ENCODE assay signal across 21 cellular contexts in the genomic region with DNA sequence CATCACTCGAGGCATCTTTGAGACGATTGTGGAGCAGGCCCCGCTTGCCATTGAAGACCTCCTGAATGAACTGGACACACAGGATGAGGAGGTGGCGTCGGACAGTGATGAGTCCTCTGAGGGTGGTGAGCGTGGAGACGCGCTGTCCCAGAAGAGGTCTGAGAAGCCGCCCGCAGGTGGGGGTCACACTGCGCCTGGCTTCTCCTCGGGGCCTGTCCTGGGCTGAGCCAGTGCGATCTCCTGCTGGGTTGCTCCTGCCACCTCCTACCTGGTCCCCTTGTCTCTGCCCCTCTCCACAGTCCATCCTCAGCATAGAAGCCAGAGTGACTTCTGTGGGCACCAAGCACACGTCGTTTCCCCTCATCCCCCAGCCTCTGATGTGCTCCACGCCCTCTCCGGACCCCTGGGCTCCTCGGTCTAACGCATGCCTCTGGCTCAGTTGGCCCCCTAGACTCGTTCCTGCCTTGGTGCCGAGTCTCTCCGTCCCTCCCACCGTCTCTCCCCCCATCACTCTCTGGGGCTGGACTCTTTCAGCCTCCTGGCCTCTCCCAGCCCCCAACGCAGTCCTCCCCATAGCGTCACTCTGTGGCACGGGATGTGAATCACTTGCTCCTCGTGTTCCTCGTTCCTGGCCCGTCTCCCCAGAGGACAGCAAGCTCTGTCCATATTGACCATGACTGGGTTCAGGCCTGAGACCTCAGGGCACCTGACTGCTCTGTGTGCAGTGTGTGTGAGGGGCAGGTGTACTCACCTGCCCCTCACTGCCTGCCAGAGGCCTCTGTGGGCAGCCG. TPM values are rescaled to one million over a fixed set of nuclear protein-coding genes. Genes with fewer than 3 reads are reported as not detected.
DNase-seq lines count a peak whose midpoint lies in the region; ATAC-seq, FAIRE-seq and TF ChIP-seq lines count a peak whose summit lies in the region.
"Had no signal": no experiment of that assay in that cellular context is flagged by ENCODE, and none has a peak within 500 bp of the region (broad histone marks: within the 10 kb centered on the region; RNA-seq: fewer than 3 reads in every experiment).

No MANE protein-coding gene starts in this region.

- H2BK120ac ChIP-seq in H1 (replicated peaks; ENCODE audit: low read depth, low read length), result no peak overlapping the region

- no peak for ATAC-seq in Right ventricle myocardium inferior
- no peak for ATAC-seq in GM18873 (IDR thresholded peaks at IDR 0.05; ENCODE audit: low FRiP score, unreplicated experiment)
- ATAC-seq: GM23338, HCT116 had no signal

- no peak for TF ChIP-seq EP300 in H1 (IDR thresholded peaks at IDR 0.05; ENCODE audit: borderline replicate concordance in 1 of 2, low read depth in 2 of 2, low read length in 2 of 2)

- 0 out of 2 replicates have a peak overlapping the region, but pooled peaks have one; percentile 3 for H3K27ac ChIP-seq in RWPE1
- H3K27ac ChIP-seq in H1 (ENCODE audit: low read depth, low read length), result no peak overlapping the region
- no peak overlapping the region for H3K27ac ChIP-seq in osteoblast (ENCODE audit: low read depth, low read length)
- H3K27ac ChIP-seq: HL-60, KMS-11, Peyer's patch had no signal

- no peak overlapping the region for H4K8ac ChIP-seq in H1 (ENCODE audit: extremely low read depth, insufficient read depth, low read length)

- no peak overlapping the region for H2AK5ac ChIP-seq in H1 (ENCODE audit: low read depth, low read length)

- H3K23me2 ChIP-seq in H1 (ENCODE audit: low read depth, low read length), result no peaks in the 10 kb centered on the region

- H3K27me3 ChIP-seq in H1 (replicated peaks in 1 of 4; ENCODE audit: control insufficient read depth in 3 of 4, extremely low read depth in 1 of 4, insufficient read depth in 3 of 4, low read length in 3 of 4), result no peaks in the 10 kb centered on the region
- no peaks in the 10 kb centered on the region for H3K27me3 ChIP-seq in osteoblast (ENCODE audit: insufficient read depth, low read length)
- H3K27me3 ChIP-seq: Peyer's patch had no signal

- POLR2A ChIA-PET in RWPE1 (lab: Yijun Ruan, JAX; ENCODE audit: low non-redundant PET) (no interaction called here), H1 (lab: Charles Lee; ENCODE audit: partially characterized antibody) (interaction anchor here (0.6 to 3.6 kb wide), 5 partner anchors 8 to 610 kb away, joined by 3 to 19 read pairs (median 3); partner anchors contain the start of gene RRP1)

- TF ChIP-seq CTCF in RWPE1 (conservative IDR thresholded peaks at IDR 0.05; ENCODE audit: low read depth) (no peak), H1 (IDR thresholded peaks at IDR 0.05; ENCODE audit: control extremely low read depth in 1 of 3, insufficient read depth in 1 of 3, low read depth in 1 of 3, low read length in 3 of 3) (no peak), osteoblast (IDR thresholded peaks at IDR 0.05; ENCODE audit: extremely low read depth, low read depth, low read length) (no peak)

- H3K14ac ChIP-seq in H1 (ENCODE audit: insufficient read length), result no peak overlapping the region

- H3K4ac ChIP-seq in H1 (replicated peaks; ENCODE audit: insufficient read length, low read depth, low read length), result no peak overlapping the region

- peak; percentile 14 for DNase-seq in Right ventricle myocardium inferior (ENCODE audit: missing footprints)
- DNase-seq in cardiac septum (ENCODE audit: low spot score), result no peak
- DNase-seq in RWPE1 (ENCODE audit: low spot score), result no peak
- DNase-seq in H1 (ENCODE audit: low read depth in 1 of 2, low spot score in 2 of 2), result no peak
- peak; percentile 88 for DNase-seq in osteoblast (ENCODE audit: insufficient read length, low spot score, missing footprints)
- DNase-seq in DMS153 treated with DMSO at 0.1 percent for 48 hours (lab: John Stamatoyannopoulos, UW; ENCODE audit: unreplicated experiment), result no peak
- DNase-seq: Caco-2; CD4-positive, CD25-positive, alpha-beta regulatory T cell; DMS 273 treated with DMSO at 0.1 percent for 48 hours; DND-41; NCI-H1694; NCI-H2081; NCI-H2171; NCI-H526; Peyer's patch had no signal

- intact Hi-C loops in Right ventricle myocardium inferior (cut with DNase I), result no loop called here
- intact Hi-C loops in cardiac septum (cut with DNase I), result no loop called here

- TF ChIP-seq RAD21 in H1 (IDR thresholded peaks at IDR 0.05 in 1 of 2, conservative IDR thresholded peaks at IDR 0.05 in 1 of 2; ENCODE audit: low read depth in 2 of 2, low read length in 2 of 2), result no peak

- H4K91ac ChIP-seq in H1 (replicated peaks; ENCODE audit: insufficient read length, low read length), result no peak overlapping the region

- peaks cover 27 to 32% of the 10 kb centered on the region in 2 experiments for H4K20me1 ChIP-seq in H1 (replicated peaks in 1 of 2; ENCODE audit: control insufficient read depth in 1 of 2, insufficient read depth in 2 of 2, low read length in 2 of 2)
- peaks cover 31% of the 10 kb centered on the region for H4K20me1 ChIP-seq in osteoblast (ENCODE audit: insufficient read depth, low read length)

- no peak overlapping the region for H3K4me3 ChIP-seq in H1 (ENCODE audit: extremely low read depth in 1 of 4, insufficient read depth in 2 of 4, low read depth in 3 of 4, low read length in 4 of 4)
- H3K4me3 ChIP-seq in osteoblast (ENCODE audit: insufficient read depth, low read length), result no peak overlapping the region
- H3K4me3 ChIP-seq: GM23338, Peyer's patch had no signal

- 94% methylated on average over 29 of the region's 30 CpGs; no CpG with 5 or more reads in 1 of the 2 experiments for WGBS in H1 (ENCODE audit: extremely low coverage in 1 of 2, insufficient coverage in 1 of 2, insufficient read length in 1 of 2, insufficient replicate concordance in 2 of 2, low coverage in 1 of 2, low lambda C conversion rate in 2 of 2, missing lambda C conversion rate in 1 of 2), 2 experiments

- H3K56ac ChIP-seq in H1 (replicated peaks; ENCODE audit: insufficient read length, low read depth, low read length), result no peak overlapping the region

- no peak overlapping the region for H4K5ac ChIP-seq in H1 (ENCODE audit: insufficient read length, low read depth, low read length)

- H3K79me1 ChIP-seq in H1 (ENCODE audit: low read depth, low read length), result peaks cover 13% of the 10 kb centered on the region

- H3K9ac ChIP-seq in H1 (replicated peaks in 1 of 4; ENCODE audit: extremely low read depth in 1 of 4, low read depth in 3 of 4, low read length in 3 of 4), result no peak overlapping the region
- H3K9ac ChIP-seq: KMS-11 had no signal

- H3K79me2 ChIP-seq in H1 (ENCODE audit: control insufficient read depth in 1 of 2, insufficient read depth in 2 of 2, low read length in 2 of 2) (peaks cover 0 to 14% of the 10 kb centered on the region in 2 experiments; a peak in 1 of 4 replicates), osteoblast (ENCODE audit: insufficient read depth, low read length) (peaks cover 21% of the 10 kb centered on the region)

- no peak overlapping the region for H2BK20ac ChIP-seq in H1 (ENCODE audit: low read length)

- H3K36me3 ChIP-seq in H1 (ENCODE audit: control insufficient read depth in 2 of 4, insufficient read depth in 4 of 4, low read length in 3 of 4) (peaks cover 48 to 94% (median 83%) of the 10 kb centered on the region in 4 experiments), osteoblast (ENCODE audit: insufficient read depth, low read length) (peaks cover 95% of the 10 kb centered on the region)

- no peak for TF ChIP-seq POLR2A in H1 (IDR thresholded peaks at IDR 0.05; ENCODE audit: control extremely low read depth in 1 of 2, low read depth in 2 of 2, low read length in 2 of 2)

- H3K4me2 ChIP-seq in H1 (ENCODE audit: insufficient read depth in 1 of 2, low read depth in 2 of 2, low read length in 2 of 2), result no peak overlapping the region
- no peak overlapping the region for H3K4me2 ChIP-seq in osteoblast (ENCODE audit: insufficient read depth, low read length)
- H3K4me2 ChIP-seq: GM23338, KMS-11 had no signal

- no peak overlapping the region for H3K18ac ChIP-seq in H1 (ENCODE audit: extremely low read depth, low read length)

- no peak overlapping the region for H3K23ac ChIP-seq in H1 (ENCODE audit: insufficient read length)

- no peak overlapping the region for H2BK15ac ChIP-seq in H1 (ENCODE audit: low read length)

- H2AFZ ChIP-seq in H1 (ENCODE audit: low read length), result no peak overlapping the region
- H2AFZ ChIP-seq in osteoblast (ENCODE audit: low read length), result no peak overlapping the region
- H2AFZ ChIP-seq: GM23338 had no signal

- no peak overlapping the region; the same call in 1 of the 2 replicates for H2BK5ac ChIP-seq in H1 (ENCODE audit: low read depth, low read length)

- CTCF ChIA-PET in RWPE1 (lab: Yijun Ruan, JAX) (no interaction called here), H1 (lab: Charles Lee; ENCODE audit: partially characterized antibody) (interaction anchor here (0.7 to 2.2 kb wide), 5 partner anchors 8 to 141 kb away, joined by 3 to 6 read pairs (median 4); partner anchors contain the start of gene RRP1)

- H3K9me3 ChIP-seq in H1 (ENCODE audit: insufficient read depth in 2 of 2, low read depth in 1 of 2, low read length in 1 of 2), result no peaks in the 10 kb centered on the region
- no peaks in the 10 kb centered on the region for H3K9me3 ChIP-seq in osteoblast (ENCODE audit: low read depth, low read length)
- H3K9me3 ChIP-seq: Caco-2, Peyer's patch had no signal

- H3K4me1 ChIP-seq in H1 (replicated peaks in 1 of 4; ENCODE audit: control insufficient read depth in 3 of 4, insufficient read depth in 4 of 4, low read length in 3 of 4) (no peaks in the 10 kb centered on the region), osteoblast (ENCODE audit: insufficient read depth, low read length) (no peaks in the 10 kb centered on the region)
- H3K4me1 ChIP-seq: Caco-2, Peyer's patch had no signal

- H2BK12ac ChIP-seq in H1 (ENCODE audit: low read depth, low read length), result no peak overlapping the region

- FAIRE-seq in H1 (lab: Jason Lieb, UNC), result no peak
- FAIRE-seq: GM12891 had no signal

RNA-seq across cellular contexts. Expression of gene RRP1, which starts 8.7 kb away (rescaled TPM):
- total RNA-seq in Right ventricle myocardium inferior, result 10.1 TPM
- 10.3 TPM for total RNA-seq in cardiac septum
- 54.3 and 55.2 TPM in 2 replicates for total RNA-seq in H1 (2021; fragmentation: NEBNext Ultra II Directional; extraction: Animal tissue kit (Norgen Biotek cat#: 25700))
- polyA plus RNA-seq in H1 (2011; rRNA removed), result 11.6 and 22.8 TPM in 2 replicates
- polyA plus RNA-seq in H1 (2011; cell fraction: cytosol; rRNA removed), result 30.9 TPM
- polyA plus RNA-seq in H1 (2011; cell fraction: nucleus; rRNA removed), result 73.1 TPM
- polyA plus RNA-seq in H1 (2012, experiment 1 of 2), result 44.1 to 55.7 TPM (median 49.9 TPM) in 4 replicates
- polyA plus RNA-seq in H1 (2012, experiment 2 of 2), result 36.7 TPM
- 34.0 TPM for polyA plus RNA-seq in H1 (2013, experiment 1 of 2)
- polyA plus RNA-seq in H1 (2013, experiment 2 of 2), result 32.3 TPM
- 23.5 and 28.3 TPM in 2 replicates for polyA minus RNA-seq in H1 (2011; rRNA and poly(A)+ RNA removed)
- polyA minus RNA-seq in H1 (2011; cell fraction: cytosol; rRNA and poly(A)+ RNA removed), result 18.1 TPM
- 53.8 TPM for polyA minus RNA-seq in H1 (2011; cell fraction: nucleus; rRNA and poly(A)+ RNA removed)
- 16.5 and 18.5 TPM in 2 replicates for total RNA-seq in osteoblast

RNA-seq across cellular contexts. Expression of gene CSTB, which starts 22.0 kb away (rescaled TPM):
- 44.1 TPM for total RNA-seq in Right ventricle myocardium inferior
- total RNA-seq in cardiac septum, result 34.6 TPM
- total RNA-seq in H1 (2021; fragmentation: NEBNext Ultra II Directional; extraction: Animal tissue kit (Norgen Biotek cat#: 25700)), result 53.8 and 54.5 TPM in 2 replicates
- polyA plus RNA-seq in H1 (2011; rRNA removed), result 63.1 and 64.1 TPM in 2 replicates
- 51.1 TPM for polyA plus RNA-seq in H1 (2011; cell fraction: cytosol; rRNA removed)
- 43.7 TPM for polyA plus RNA-seq in H1 (2011; cell fraction: nucleus; rRNA removed)
- polyA plus RNA-seq in H1 (2012, experiment 1 of 2), result 74.6 to 90.9 TPM (median 78.1 TPM) in 4 replicates
- polyA plus RNA-seq in H1 (2012, experiment 2 of 2), result 68.8 TPM
- 121 TPM for polyA plus RNA-seq in H1 (2013, experiment 1 of 2)
- polyA plus RNA-seq in H1 (2013, experiment 2 of 2), result 128 TPM
- 31.5 and 33.0 TPM in 2 replicates for polyA minus RNA-seq in H1 (2011; rRNA and poly(A)+ RNA removed)
- polyA minus RNA-seq in H1 (2011; cell fraction: cytosol; rRNA and poly(A)+ RNA removed), result 17.4 TPM
- polyA minus RNA-seq in H1 (2011; cell fraction: nucleus; rRNA and poly(A)+ RNA removed), result 15.0 TPM
- 14.8 and 18.3 TPM in 2 replicates for total RNA-seq in osteoblast

Comparison
In these comparisons a context has a peak if more than half of its experiments do, and no peak if none do; other contexts are left out.
1. DNase-seq: peak in Right ventricle myocardium inferior (single experiment) and osteoblast (single experiment); none in cardiac septum (single experiment), RWPE1 (single experiment), H1 (0 of 2) and DMS153 treated with DMSO at 0.1 percent for 48 hours (single experiment).